In the genomic region with DNA sequence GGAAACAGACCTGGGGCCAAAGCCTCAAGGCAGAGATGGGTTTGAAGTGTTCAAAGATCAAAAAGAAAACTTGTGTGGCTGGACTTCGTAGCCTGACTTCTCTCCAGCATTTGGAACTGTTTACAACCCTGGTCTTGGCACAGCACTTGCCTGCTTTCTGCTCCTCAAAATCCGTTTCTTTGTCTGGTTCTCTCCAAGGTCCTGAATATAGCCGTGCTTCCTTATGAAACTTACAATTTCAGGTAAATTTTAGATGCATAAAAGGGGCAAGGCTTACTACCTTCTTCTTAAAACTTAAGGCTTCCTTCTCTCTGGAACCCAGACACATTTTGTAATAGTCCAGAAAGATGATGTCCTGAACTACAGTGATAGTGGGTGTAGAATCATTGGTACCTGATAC, we compare ENCODE assay signal across 2 cellular contexts.
A peak's percentile ranks its signal among the peaks of the same experiment; 100 is the strongest.
TF ChIP-seq lines count a peak whose summit lies in the region.

No MANE protein-coding gene starts in this region.

TF ChIP-seq in GM23338, 12 proteins besides CTCF, POLR2A, EP300 and RAD21:
- TF ChIP-seq EZH2phosphoT487 (IDR thresholded peaks at IDR 0.05; ENCODE audit: unreplicated experiment) = no peak
- no peak for TF ChIP-seq EZH2 (IDR thresholded peaks at IDR 0.05; ENCODE audit: low read depth, unreplicated experiment)
- TF ChIP-seq, protein P1, sequence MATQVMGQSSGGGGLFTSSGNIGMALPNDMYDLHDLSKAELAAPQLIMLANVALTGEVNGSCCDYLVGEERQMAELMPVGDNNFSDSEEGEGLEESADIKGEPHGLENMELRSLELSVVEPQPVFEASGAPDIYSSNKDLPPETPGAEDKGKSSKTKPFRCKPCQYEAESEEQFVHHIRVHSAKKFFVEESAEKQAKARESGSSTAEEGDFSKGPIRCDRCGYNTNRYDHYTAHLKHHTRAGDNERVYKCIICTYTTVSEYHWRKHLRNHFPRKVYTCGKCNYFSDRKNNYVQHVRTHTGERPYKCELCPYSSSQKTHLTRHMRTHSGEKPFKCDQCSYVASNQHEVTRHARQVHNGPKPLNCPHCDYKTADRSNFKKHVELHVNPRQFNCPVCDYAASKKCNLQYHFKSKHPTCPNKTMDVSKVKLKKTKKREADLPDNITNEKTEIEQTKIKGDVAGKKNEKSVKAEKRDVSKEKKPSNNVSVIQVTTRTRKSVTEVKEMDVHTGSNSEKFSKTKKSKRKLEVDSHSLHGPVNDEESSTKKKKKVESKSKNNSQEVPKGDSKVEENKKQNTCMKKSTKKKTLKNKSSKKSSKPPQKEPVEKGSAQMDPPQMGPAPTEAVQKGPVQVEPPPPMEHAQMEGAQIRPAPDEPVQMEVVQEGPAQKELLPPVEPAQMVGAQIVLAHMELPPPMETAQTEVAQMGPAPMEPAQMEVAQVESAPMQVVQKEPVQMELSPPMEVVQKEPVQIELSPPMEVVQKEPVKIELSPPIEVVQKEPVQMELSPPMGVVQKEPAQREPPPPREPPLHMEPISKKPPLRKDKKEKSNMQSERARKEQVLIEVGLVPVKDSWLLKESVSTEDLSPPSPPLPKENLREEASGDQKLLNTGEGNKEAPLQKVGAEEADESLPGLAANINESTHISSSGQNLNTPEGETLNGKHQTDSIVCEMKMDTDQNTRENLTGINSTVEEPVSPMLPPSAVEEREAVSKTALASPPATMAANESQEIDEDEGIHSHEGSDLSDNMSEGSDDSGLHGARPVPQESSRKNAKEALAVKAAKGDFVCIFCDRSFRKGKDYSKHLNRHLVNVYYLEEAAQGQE (IDR thresholded peaks at IDR 0.05; ENCODE audit: unreplicated experiment) = peak; percentile 69

TF ChIP-seq in K562, 482 proteins besides CTCF, POLR2A, EP300 and RAD21:
- no peak for TF ChIP-seq TEAD2 (tag; IDR thresholded peaks at IDR 0.05)
- no peak for TF ChIP-seq ZNF239 (CRISPR knock-in tag; IDR thresholded peaks at IDR 0.05)
- no peak for TF ChIP-seq HDAC3 (IDR thresholded peaks at IDR 0.05; ENCODE audit: borderline replicate concordance, partially characterized antibody)
- TF ChIP-seq, protein P2, sequence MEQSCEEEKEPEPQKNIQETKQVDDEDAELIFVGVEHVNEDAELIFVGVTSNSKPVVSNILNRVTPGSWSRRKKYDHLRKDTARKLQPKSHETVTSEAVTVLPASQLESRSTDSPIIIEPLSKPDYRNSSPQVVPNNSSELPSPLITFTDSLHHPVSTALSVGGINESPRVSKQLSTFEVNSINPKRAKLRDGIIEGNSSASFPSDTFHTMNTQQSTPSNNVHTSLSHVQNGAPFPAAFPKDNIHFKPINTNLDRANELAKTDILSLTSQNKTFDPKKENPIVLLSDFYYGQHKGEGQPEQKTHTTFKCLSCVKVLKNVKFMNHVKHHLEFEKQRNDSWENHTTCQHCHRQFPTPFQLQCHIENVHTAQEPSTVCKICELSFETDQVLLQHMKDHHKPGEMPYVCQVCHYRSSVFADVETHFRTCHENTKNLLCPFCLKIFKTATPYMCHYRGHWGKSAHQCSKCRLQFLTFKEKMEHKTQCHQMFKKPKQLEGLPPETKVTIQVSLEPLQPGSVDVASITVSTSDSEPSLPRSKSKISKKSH (CRISPR knock-in tag; IDR thresholded peaks at IDR 0.05) = no peak
- TF ChIP-seq EHMT2 (IDR thresholded peaks at IDR 0.05) = peak; percentile 87
- no peak for TF ChIP-seq ZSCAN29 (IDR thresholded peaks at IDR 0.05)
- no peak for TF ChIP-seq ZBED1 (IDR thresholded peaks at IDR 0.05)
- TF ChIP-seq ZNF311 (CRISPR knock-in tag; IDR thresholded peaks at IDR 0.05) = no peak
- TF ChIP-seq, protein P3, sequence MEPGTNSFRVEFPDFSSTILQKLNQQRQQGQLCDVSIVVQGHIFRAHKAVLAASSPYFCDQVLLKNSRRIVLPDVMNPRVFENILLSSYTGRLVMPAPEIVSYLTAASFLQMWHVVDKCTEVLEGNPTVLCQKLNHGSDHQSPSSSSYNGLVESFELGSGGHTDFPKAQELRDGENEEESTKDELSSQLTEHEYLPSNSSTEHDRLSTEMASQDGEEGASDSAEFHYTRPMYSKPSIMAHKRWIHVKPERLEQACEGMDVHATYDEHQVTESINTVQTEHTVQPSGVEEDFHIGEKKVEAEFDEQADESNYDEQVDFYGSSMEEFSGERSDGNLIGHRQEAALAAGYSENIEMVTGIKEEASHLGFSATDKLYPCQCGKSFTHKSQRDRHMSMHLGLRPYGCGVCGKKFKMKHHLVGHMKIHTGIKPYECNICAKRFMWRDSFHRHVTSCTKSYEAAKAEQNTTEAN (CRISPR knock-in tag; IDR thresholded peaks at IDR 0.05) = no peak
- no peak for TF ChIP-seq PURB (CRISPR knock-in tag; IDR thresholded peaks at IDR 0.05; ENCODE audit: low read depth)
- TF ChIP-seq MIER1 (IDR thresholded peaks at IDR 0.05; ENCODE audit: low read depth) = peak; percentile 77; the same call in 1 of the 2 replicates
- TF ChIP-seq, protein P4, sequence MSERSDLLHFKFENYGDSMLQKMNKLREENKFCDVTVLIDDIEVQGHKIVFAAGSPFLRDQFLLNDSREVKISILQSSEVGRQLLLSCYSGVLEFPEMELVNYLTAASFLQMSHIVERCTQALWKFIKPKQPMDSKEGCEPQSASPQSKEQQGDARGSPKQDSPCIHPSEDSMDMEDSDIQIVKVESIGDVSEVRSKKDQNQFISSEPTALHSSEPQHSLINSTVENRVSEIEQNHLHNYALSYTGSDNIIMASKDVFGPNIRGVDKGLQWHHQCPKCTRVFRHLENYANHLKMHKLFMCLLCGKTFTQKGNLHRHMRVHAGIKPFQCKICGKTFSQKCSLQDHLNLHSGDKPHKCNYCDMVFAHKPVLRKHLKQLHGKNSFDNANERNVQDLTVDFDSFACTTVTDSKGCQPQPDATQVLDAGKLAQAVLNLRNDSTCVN (CRISPR knock-in tag; IDR thresholded peaks at IDR 0.05) = no peak
- TF ChIP-seq SOX6 (IDR thresholded peaks at IDR 0.05) = no peak
- no peak for TF ChIP-seq CHD4 (IDR thresholded peaks at IDR 0.05; ENCODE audit: insufficient read depth, insufficient replicate concordance, low read depth, low read length, poor library complexity, severe bottlenecking)
- TF ChIP-seq MEIS2 (IDR thresholded peaks at IDR 0.05; ENCODE audit: partially characterized antibody) = no peak
- TF ChIP-seq ZNF830 (CRISPR knock-in tag; IDR thresholded peaks at IDR 0.05) = no peak
- TF ChIP-seq, protein P5, sequence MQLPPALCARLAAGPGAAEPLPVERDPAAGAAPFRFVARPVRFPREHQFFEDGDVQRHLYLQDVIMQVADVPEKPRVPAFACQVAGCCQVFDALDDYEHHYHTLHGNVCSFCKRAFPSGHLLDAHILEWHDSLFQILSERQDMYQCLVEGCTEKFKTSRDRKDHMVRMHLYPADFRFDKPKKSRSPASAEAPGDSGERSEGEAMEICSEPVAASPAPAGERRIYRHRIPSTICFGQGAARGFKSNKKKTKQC (CRISPR knock-in tag; IDR thresholded peaks at IDR 0.05) = no peak
- no peak for TF ChIP-seq NFYB (IDR thresholded peaks at IDR 0.05; ENCODE audit: extremely low read depth, insufficient read length)
- no peak for TF ChIP-seq GTF2A2 (tag; IDR thresholded peaks at IDR 0.05)
- TF ChIP-seq, protein P6, sequence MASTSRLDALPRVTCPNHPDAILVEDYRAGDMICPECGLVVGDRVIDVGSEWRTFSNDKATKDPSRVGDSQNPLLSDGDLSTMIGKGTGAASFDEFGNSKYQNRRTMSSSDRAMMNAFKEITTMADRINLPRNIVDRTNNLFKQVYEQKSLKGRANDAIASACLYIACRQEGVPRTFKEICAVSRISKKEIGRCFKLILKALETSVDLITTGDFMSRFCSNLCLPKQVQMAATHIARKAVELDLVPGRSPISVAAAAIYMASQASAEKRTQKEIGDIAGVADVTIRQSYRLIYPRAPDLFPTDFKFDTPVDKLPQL (IDR thresholded peaks at IDR 0.05; ENCODE audit: extremely low read depth, insufficient read length) = no peak
- TF ChIP-seq, protein P1 (CRISPR knock-in tag; IDR thresholded peaks at IDR 0.05; ENCODE audit: low read depth) = peak; percentile 84; the same call in 1 of the 2 replicates
- no peak for TF ChIP-seq ZKSCAN8 (CRISPR knock-in tag; IDR thresholded peaks at IDR 0.05)
